ENCODE assay signal across 1 cellular context in genomic region chr4:102629686-102630085, GRCh38.
TF ChIP-seq lines count a peak whose summit lies in the region.

No MANE protein-coding gene starts in this region.

TF ChIP-seq in WTC11, 78 proteins besides CTCF, POLR2A, EP300 and RAD21 (continued from another document):
- no peak for TF ChIP-seq E2F1 (CRISPR knock-in tag; IDR thresholded peaks at IDR 0.05)
- no peak for TF ChIP-seq ZNF512 (CRISPR knock-in tag; IDR thresholded peaks at IDR 0.05; ENCODE audit: borderline replicate concordance)
- TF ChIP-seq ZNF219 (CRISPR knock-in tag; IDR thresholded peaks at IDR 0.05; ENCODE audit: borderline replicate concordance), result no peak
- TF ChIP-seq ZNF423 (CRISPR knock-in tag; IDR thresholded peaks at IDR 0.05), result no peak
- TF ChIP-seq ZNF281 (CRISPR knock-in tag; IDR thresholded peaks at IDR 0.05), result no peak
- TF ChIP-seq HMGA2 (CRISPR knock-in tag; IDR thresholded peaks at IDR 0.05), result no peak
